Comparison of ENCODE assay signal across 1 cellular context in the genomic region with DNA sequence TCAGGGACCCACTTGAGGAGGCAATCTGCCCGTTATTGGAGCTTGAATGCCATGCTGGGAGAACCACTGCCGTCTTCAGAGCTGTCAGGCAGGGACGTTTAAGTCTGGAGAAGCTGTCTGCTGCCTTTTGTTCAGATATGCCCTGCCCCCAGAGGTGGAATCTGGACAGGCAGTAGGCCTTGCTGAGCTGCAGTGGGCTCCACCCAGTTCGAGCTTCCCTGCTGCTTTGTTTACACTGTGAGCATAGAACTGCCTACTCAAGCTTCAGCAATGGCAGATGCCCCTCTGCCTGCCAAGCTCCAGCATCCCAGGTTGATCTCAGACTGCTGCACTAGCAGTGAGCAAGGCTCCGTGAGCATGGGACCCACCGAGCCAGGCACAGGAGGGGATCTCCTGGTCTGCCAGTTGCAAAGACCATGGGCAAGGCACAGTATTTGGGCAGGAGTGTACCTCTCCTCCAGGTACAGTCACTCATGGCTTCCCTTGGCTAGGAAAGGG.
A peak's percentile ranks its signal among the peaks of the same experiment; 100 is the strongest.
TF ChIP-seq lines count a peak whose summit lies in the region.
"Not testable (repeated sequence)": the region's sequence is repeated elsewhere in the genome, so short reads cannot be mapped to it uniquely, and the experiment has no call there.

No MANE protein-coding gene starts in this region.

TF ChIP-seq in HepG2, 621 proteins besides CTCF, POLR2A, EP300 and RAD21 (continued from another document and continues in another):
- peak; percentile 27; the same call in 1 of the 2 replicates for TF ChIP-seq KMT2A (CRISPR knock-in tag; IDR thresholded peaks at IDR 0.05)
- 0 out of 2 replicates have a peak, but pooled peaks have one; percentile 33 for TF ChIP-seq CREBL2 (CRISPR knock-in tag; IDR thresholded peaks at IDR 0.05; ENCODE audit: borderline replicate concordance)
- peak; percentile 94; the same call in 1 of the 2 replicates for TF ChIP-seq ZNF292 (CRISPR knock-in tag; IDR thresholded peaks at IDR 0.05; ENCODE audit: borderline replicate concordance, low read depth)
- peak; percentile 33; the same call in 1 of the 2 replicates for TF ChIP-seq CBX5 (CRISPR knock-in tag; IDR thresholded peaks at IDR 0.05; ENCODE audit: borderline replicate concordance)
- TF ChIP-seq, protein P1, sequence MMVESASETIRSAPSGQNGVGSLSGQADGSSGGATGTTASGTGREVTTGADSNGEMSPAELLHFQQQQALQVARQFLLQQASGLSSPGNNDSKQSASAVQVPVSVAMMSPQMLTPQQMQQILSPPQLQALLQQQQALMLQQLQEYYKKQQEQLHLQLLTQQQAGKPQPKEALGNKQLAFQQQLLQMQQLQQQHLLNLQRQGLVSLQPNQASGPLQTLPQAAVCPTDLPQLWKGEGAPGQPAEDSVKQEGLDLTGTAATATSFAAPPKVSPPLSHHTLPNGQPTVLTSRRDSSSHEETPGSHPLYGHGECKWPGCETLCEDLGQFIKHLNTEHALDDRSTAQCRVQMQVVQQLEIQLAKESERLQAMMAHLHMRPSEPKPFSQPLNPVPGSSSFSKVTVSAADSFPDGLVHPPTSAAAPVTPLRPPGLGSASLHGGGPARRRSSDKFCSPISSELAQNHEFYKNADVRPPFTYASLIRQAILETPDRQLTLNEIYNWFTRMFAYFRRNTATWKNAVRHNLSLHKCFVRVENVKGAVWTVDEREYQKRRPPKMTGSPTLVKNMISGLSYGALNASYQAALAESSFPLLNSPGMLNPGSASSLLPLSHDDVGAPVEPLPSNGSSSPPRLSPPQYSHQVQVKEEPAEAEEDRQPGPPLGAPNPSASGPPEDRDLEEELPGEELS (CRISPR knock-in tag; IDR thresholded peaks at IDR 0.05): 0 out of 2 replicates have a peak, but pooled peaks have one; percentile 22
- peak; percentile 59; the same call in 1 of the 2 replicates for TF ChIP-seq ZBTB38 (CRISPR knock-in tag; IDR thresholded peaks at IDR 0.05)
- peak; percentile 80 for TF ChIP-seq ZNF687 (CRISPR knock-in tag; IDR thresholded peaks at IDR 0.05)
- 0 out of 2 replicates have a peak, but pooled peaks have one; percentile 43 for TF ChIP-seq SAP130 (CRISPR knock-in tag; IDR thresholded peaks at IDR 0.05; ENCODE audit: low read depth)
- TF ChIP-seq MIXL1 (CRISPR knock-in tag; IDR thresholded peaks at IDR 0.05): 0 out of 2 replicates have a peak, but pooled peaks have one; percentile 17
- 0 out of 2 replicates have a peak, but pooled peaks have one; percentile 51 for TF ChIP-seq AHR (CRISPR knock-in tag; IDR thresholded peaks at IDR 0.05)
- peak; percentile 67 for TF ChIP-seq GATAD2A (CRISPR knock-in tag; IDR thresholded peaks at IDR 0.05)
- TF ChIP-seq ARID5B (CRISPR knock-in tag; IDR thresholded peaks at IDR 0.05): peak; percentile 75
- TF ChIP-seq NFKB2 (CRISPR knock-in tag; IDR thresholded peaks at IDR 0.05; ENCODE audit: borderline replicate concordance): 0 out of 2 replicates have a peak, but pooled peaks have one; percentile 32
- TF ChIP-seq CCDC6 (CRISPR knock-in tag; IDR thresholded peaks at IDR 0.05): 0 out of 2 replicates have a peak, but pooled peaks have one; percentile 45
- 0 out of 2 replicates have a peak, but pooled peaks have one; percentile 41 for TF ChIP-seq IRF2 (CRISPR knock-in tag; IDR thresholded peaks at IDR 0.05)
- peak; percentile 55 for TF ChIP-seq ZNF883 (CRISPR knock-in tag; IDR thresholded peaks at IDR 0.05; ENCODE audit: not compliant biosample characterization)
- TF ChIP-seq ZGPAT (CRISPR knock-in tag; IDR thresholded peaks at IDR 0.05): 0 out of 2 replicates have a peak, but pooled peaks have one; percentile 43
- peak; percentile 53 for TF ChIP-seq STAG1 (CRISPR knock-in tag; IDR thresholded peaks at IDR 0.05)
- TF ChIP-seq, protein P2, sequence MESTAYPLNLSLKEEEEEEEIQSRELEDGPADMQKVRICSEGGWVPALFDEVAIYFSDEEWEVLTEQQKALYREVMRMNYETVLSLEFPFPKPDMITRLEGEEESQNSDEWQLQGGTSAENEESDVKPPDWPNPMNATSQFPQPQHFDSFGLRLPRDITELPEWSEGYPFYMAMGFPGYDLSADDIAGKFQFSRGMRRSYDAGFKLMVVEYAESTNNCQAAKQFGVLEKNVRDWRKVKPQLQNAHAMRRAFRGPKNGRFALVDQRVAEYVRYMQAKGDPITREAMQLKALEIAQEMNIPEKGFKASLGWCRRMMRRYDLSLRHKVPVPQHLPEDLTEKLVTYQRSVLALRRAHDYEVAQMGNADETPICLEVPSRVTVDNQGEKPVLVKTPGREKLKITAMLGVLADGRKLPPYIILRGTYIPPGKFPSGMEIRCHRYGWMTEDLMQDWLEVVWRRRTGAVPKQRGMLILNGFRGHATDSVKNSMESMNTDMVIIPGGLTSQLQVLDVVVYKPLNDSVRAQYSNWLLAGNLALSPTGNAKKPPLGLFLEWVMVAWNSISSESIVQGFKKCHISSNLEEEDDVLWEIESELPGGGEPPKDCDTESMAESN (CRISPR knock-in tag; conservative IDR thresholded peaks at IDR 0.05): 0 out of 2 replicates have a peak, but pooled peaks have one; percentile 34
- TF ChIP-seq ZNF501 (CRISPR knock-in tag; IDR thresholded peaks at IDR 0.05): peak; percentile 76
- peak; percentile 47; the same call in 1 of the 2 replicates for TF ChIP-seq ZMYM2 (CRISPR knock-in tag; IDR thresholded peaks at IDR 0.05)
- peak; percentile 53; the same call in 1 of the 2 replicates for TF ChIP-seq FOXK1 (CRISPR knock-in tag; IDR thresholded peaks at IDR 0.05; ENCODE audit: borderline replicate concordance, low read depth)
- TF ChIP-seq ZMYM3 (CRISPR knock-in tag; IDR thresholded peaks at IDR 0.05): peak; percentile 59; the same call in 1 of the 2 replicates
- peak; percentile 86 for TF ChIP-seq FOXA3 (CRISPR knock-in tag; IDR thresholded peaks at IDR 0.05)
- TF ChIP-seq ZNF281 (CRISPR knock-in tag; IDR thresholded peaks at IDR 0.05; ENCODE audit: borderline replicate concordance): peak; percentile 52; the same call in 1 of the 2 replicates
- TF ChIP-seq FOXP1, SOX13 (IDR thresholded peaks at IDR 0.05): not testable (repeated sequence)
- peak; percentile 11; the same call in 1 of the 2 replicates for TF ChIP-seq FOXP1 (CRISPR knock-in tag; IDR thresholded peaks at IDR 0.05)
- peak; percentile 27; the same call in 1 of the 2 replicates for TF ChIP-seq FOSL2 (CRISPR knock-in tag; IDR thresholded peaks at IDR 0.05)
- TF ChIP-seq ZFY (CRISPR knock-in tag; IDR thresholded peaks at IDR 0.05): peak; percentile 58
- TF ChIP-seq TEAD3 (CRISPR knock-in tag; optimal IDR thresholded peaks at IDR 0.05; ENCODE audit: borderline replicate concordance): peak; percentile 83
- TF ChIP-seq SOX13 (CRISPR knock-in tag; conservative IDR thresholded peaks at IDR 0.05 in 1 of 2, IDR thresholded peaks at IDR 0.05 in 1 of 2): peak in 1 of 2 experiments; percentile 40; a peak in 1 of 4 replicates
- peak; percentile 19; the same call in 1 of the 2 replicates for TF ChIP-seq NCOA2 (CRISPR knock-in tag; IDR thresholded peaks at IDR 0.05)
- TF ChIP-seq HNF1B (CRISPR knock-in tag; IDR thresholded peaks at IDR 0.05): peak; percentile 80; the same call in 1 of the 2 replicates
- peak; percentile 61; the same call in 1 of the 2 replicates for TF ChIP-seq ZNF644 (CRISPR knock-in tag; IDR thresholded peaks at IDR 0.05; ENCODE audit: low read depth)
- 0 out of 2 replicates have a peak, but pooled peaks have one; percentile 40 for TF ChIP-seq KAT7 (CRISPR knock-in tag; IDR thresholded peaks at IDR 0.05; ENCODE audit: borderline replicate concordance)
